ENCODE assay signal across 16 cellular contexts in genomic region chr13:112980441-112980840, GRCh38. TPM values are rescaled to one million over a fixed set of nuclear protein-coding genes. Genes with fewer than 3 reads are reported as not detected.
DNase-seq lines count a peak whose midpoint lies in the region; ATAC-seq and TF ChIP-seq lines count a peak whose summit lies in the region.
"Had no signal": no experiment of that assay in that cellular context is flagged by ENCODE, and none has a peak within 500 bp of the region (broad histone marks: within the 10 kb centered on the region; RNA-seq: fewer than 3 reads in every experiment).

No MANE protein-coding gene starts in this region.

- no peaks in the 10 kb centered on the region for H3F3A ChIP-seq in neural progenitor cell (ENCODE audit: low read depth)

- H3K27me3 Mint-ChIP-seq in neural progenitor cell (ENCODE audit: insufficient read depth, low read depth) = peaks cover 5% of the 10 kb centered on the region
- H3K27me3 Mint-ChIP-seq: brain, T-cell had no signal

- H3K27me3 ChIP-seq in neural progenitor cell (no peaks in the 10 kb centered on the region), vagina (no peaks in the 10 kb centered on the region), mesenchymal stem cell (ENCODE audit: control insufficient read depth in 1 of 2, insufficient read depth in 1 of 2, low read length in 2 of 2) (peaks cover 43 to 73% of the 10 kb centered on the region in 2 experiments)

- H2AFZ ChIP-seq in neural progenitor cell (replicated peaks) (no peak overlapping the region), mesenchymal stem cell (ENCODE audit: low read depth, low read length) (no peak overlapping the region)
- H2AFZ ChIP-seq: GM23338 had no signal

- H3K4me2 ChIP-seq in neural progenitor cell (peak overlapping the region; percentile 27), mesenchymal stem cell (ENCODE audit: low read length, poor library complexity, severe bottlenecking) (no peak overlapping the region)
- H3K4me2 ChIP-seq: GM23338 had no signal

- H3K36me3 ChIP-seq in neural progenitor cell = no peaks in the 10 kb centered on the region
- no peaks in the 10 kb centered on the region for H3K36me3 ChIP-seq in vagina
- no peaks in the 10 kb centered on the region for H3K36me3 ChIP-seq in mesenchymal stem cell (ENCODE audit: control insufficient read depth in 1 of 2, insufficient read depth in 2 of 2, low read depth in 1 of 2, low read length in 2 of 2)

- H3K9ac ChIP-seq in neural progenitor cell (no peak overlapping the region), mesenchymal stem cell (ENCODE audit: low read length) (no peak overlapping the region)

- H3K4me3 ChIP-seq in coronary artery = peak overlapping the region; percentile 56
- no peak overlapping the region for H3K4me3 ChIP-seq in neural progenitor cell
- H3K4me3 ChIP-seq in vagina = peak overlapping the region; percentile 21 to 38
- H3K4me3 ChIP-seq in mesenchymal stem cell (ENCODE audit: insufficient read depth in 1 of 2, low read depth in 1 of 2, low read length in 2 of 2) = no peak overlapping the region
- H3K4me3 ChIP-seq: GM23338 had no signal

- no peaks in the 10 kb centered on the region for H3K79me1 ChIP-seq in mesenchymal stem cell (replicated peaks; ENCODE audit: low read length, poor library complexity, severe bottlenecking)

- H3K18ac ChIP-seq in mesenchymal stem cell (ENCODE audit: low read depth in 1 of 2, low read length in 2 of 2) = no peak overlapping the region

- no peaks in the 10 kb centered on the region for H3K9me3 Mint-ChIP-seq in neural progenitor cell
- H3K9me3 Mint-ChIP-seq: activated B cell treated with CpG ODN at 0.5 μM for 24 hours; activated naive CD4-positive, alpha-beta T cell treated with anti-CD3 and anti-CD28 coated beads for 36 hours; brain; GM23338; T-cell had no signal

- H3K4me3 Mint-ChIP-seq in neural progenitor cell = no peak overlapping the region
- H3K4me3 Mint-ChIP-seq: activated B cell treated with CpG ODN at 0.5 μM for 24 hours; activated naive CD4-positive, alpha-beta T cell treated with anti-CD3 and anti-CD28 coated beads for 36 hours; brain; GM23338; T-cell had no signal

- H3K14ac ChIP-seq in mesenchymal stem cell (ENCODE audit: low read length in 2 of 2) = no peak overlapping the region

- H3K27ac ChIP-seq in coronary artery (peak overlapping the region in 1 of 2 donors; percentile 51), neural progenitor cell (no peak overlapping the region), vagina (peak overlapping the region; percentile 27), mesenchymal stem cell (ENCODE audit: low read length, poor library complexity, severe bottlenecking) (no peak overlapping the region)

- H3K23ac ChIP-seq in mesenchymal stem cell (ENCODE audit: low read length in 2 of 2) = no peak overlapping the region

- H2BK15ac ChIP-seq in mesenchymal stem cell (ENCODE audit: low read depth, poor library complexity, severe bottlenecking) = no peak overlapping the region

- H2BK12ac ChIP-seq in mesenchymal stem cell (ENCODE audit: low read length in 2 of 2) = no peak overlapping the region

- no peak overlapping the region for H2BK120ac ChIP-seq in mesenchymal stem cell (ENCODE audit: low read depth, low read length)

- H3K36me3 Mint-ChIP-seq in neural progenitor cell = no peaks in the 10 kb centered on the region

- WGBS in mesenchymal stem cell = 76% methylated on average over 14 of the region's 18 CpGs

- peaks cover 45% of the 10 kb centered on the region for H3K4me1 Mint-ChIP-seq in neural progenitor cell
- H3K4me1 Mint-ChIP-seq: activated B cell treated with CpG ODN at 0.5 μM for 24 hours had no signal

- H3K4ac ChIP-seq in mesenchymal stem cell (ENCODE audit: low read depth in 1 of 2, low read length in 2 of 2) = no peak overlapping the region

- no peaks in the 10 kb centered on the region for H3K79me2 ChIP-seq in neural progenitor cell (ENCODE audit: low read depth)

- no peak overlapping the region for H3K27ac Mint-ChIP-seq in neural progenitor cell
- H3K27ac Mint-ChIP-seq: activated B cell treated with CpG ODN at 0.5 μM for 24 hours; activated naive CD4-positive, alpha-beta T cell treated with anti-CD3 and anti-CD28 coated beads for 36 hours; GM23338; T-cell had no signal

- TF ChIP-seq POLR2A in vagina (IDR thresholded peaks at IDR 0.05) = no peak

- H2AK5ac ChIP-seq in mesenchymal stem cell (ENCODE audit: low read length, severe bottlenecking) = no peak overlapping the region

- TF ChIP-seq CTCF in coronary artery (IDR thresholded peaks at IDR 0.05) (no peak), neural progenitor cell (IDR thresholded peaks at IDR 0.05) (no peak), vagina (IDR thresholded peaks at IDR 0.05) (no peak)

- DNase-seq in Right ventricle myocardium inferior (ENCODE audit: missing footprints) (peak; percentile 39), left ventricle myocardium superior (no peak), coronary artery (ENCODE audit: low spot score) (no peak), neural progenitor cell (ENCODE audit: low spot score) (no peak), vagina (ENCODE audit: extremely low spot score in 2 of 2) (no peak), mesenchymal stem cell (no peak)
- DNase-seq: activated B cell treated with CpG ODN at 0.5 μM for 24 hours; activated naive CD4-positive, alpha-beta T cell treated with anti-CD3 and anti-CD28 coated beads for 36 hours; DMS 273 treated with DMSO at 0.1 percent for 48 hours; NCI-H1105 treated with DMSO at 0.1 percent for 48 hours; NCI-H510A; T-cell had no signal

- no peak overlapping the region for H4K8ac ChIP-seq in mesenchymal stem cell (ENCODE audit: low read length)

- H4K91ac ChIP-seq in mesenchymal stem cell (ENCODE audit: low read length) = no peak overlapping the region

- peaks cover 81% of the 10 kb centered on the region for H4K20me1 ChIP-seq in neural progenitor cell (ENCODE audit: low read depth)

- intact Hi-C loops in Right ventricle myocardium inferior (cut with DNase I) (loop anchor here (5.0 kb wide), 1 partner anchor 38 kb away; no protein-coding TSS in a partner anchor), left ventricle myocardium superior (cut with micrococcal nuclease) (no loop called here), vagina (cut with DNase I) (no loop called here)

- no peaks in the 10 kb centered on the region for H3K9me3 ChIP-seq in neural progenitor cell (ENCODE audit: low read depth)
- no peaks in the 10 kb centered on the region for H3K9me3 ChIP-seq in vagina
- no peaks in the 10 kb centered on the region for H3K9me3 ChIP-seq in mesenchymal stem cell (ENCODE audit: control insufficient read depth, low read length)

- H2BK5ac ChIP-seq in mesenchymal stem cell (ENCODE audit: low read depth, low read length, poor library complexity, severe bottlenecking) = no peak overlapping the region

- ATAC-seq in Right ventricle myocardium inferior (no peak), left ventricle myocardium superior (no peak), GM21526 (IDR thresholded peaks at IDR 0.05; ENCODE audit: low FRiP score, unreplicated experiment) (no peak), GM18861 (IDR thresholded peaks at IDR 0.05; ENCODE audit: unreplicated experiment) (no peak)
- ATAC-seq: GM23338, T-cell had no signal

- H3K4me1 ChIP-seq in neural progenitor cell = peaks cover 11% of the 10 kb centered on the region
- peaks cover 6% of the 10 kb centered on the region for H3K4me1 ChIP-seq in vagina
- H3K4me1 ChIP-seq in mesenchymal stem cell (ENCODE audit: control insufficient read depth, insufficient read depth, low read depth, low read length) = no peaks in the 10 kb centered on the region

RNA-seq across cellular contexts. Expression of gene MCF2L, which starts 11.4 kb away (rescaled TPM):
- total RNA-seq in Right ventricle myocardium inferior (45.9 TPM), left ventricle myocardium superior (49.5 TPM), neural progenitor cell (ENCODE audit: low replicate concordance) (40.4 and 59.2 TPM in 2 replicates), vagina (45.4 TPM)
- polyA plus RNA-seq in mesenchymal stem cell (2013, experiment 1 of 2) = 0.22 TPM
- polyA plus RNA-seq in mesenchymal stem cell (2013, experiment 2 of 2) = 0.07 TPM

Comparison
In these comparisons a context has a peak if more than half of its experiments do, and no peak if none do; other contexts are left out.
1. H3K4me3 ChIP-seq: peak in coronary artery (single experiment) and vagina (2 of 2); none in neural progenitor cell (single experiment) and mesenchymal stem cell (0 of 2).